In the genomic region with DNA sequence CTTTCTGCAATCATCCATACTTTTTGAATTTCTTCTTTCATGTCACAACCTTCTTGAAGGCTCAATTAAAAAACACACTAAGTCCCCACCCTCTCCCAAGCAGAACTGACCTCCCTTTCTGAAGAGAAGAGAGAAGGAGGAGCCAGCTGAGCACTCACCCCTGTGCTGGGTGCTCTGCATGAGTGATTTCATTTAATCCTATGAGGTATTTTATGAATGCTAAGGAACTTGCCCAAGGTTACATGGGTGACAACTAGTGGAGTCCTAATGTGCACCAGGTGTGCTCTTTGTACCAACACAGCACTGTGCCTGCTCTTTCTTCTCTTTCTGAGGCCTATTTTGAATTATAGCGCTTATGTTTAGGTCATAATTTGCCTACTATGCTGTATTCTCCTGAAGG, we compare ENCODE assay signal across 18 cellular contexts.
DNase-seq lines count a peak whose midpoint lies in the region; ATAC-seq and TF ChIP-seq lines count a peak whose summit lies in the region.
"Had no signal": no experiment of that assay in that cellular context is flagged by ENCODE, and none has a peak within 500 bp of the region (broad histone marks: within the 10 kb centered on the region; RNA-seq: fewer than 3 reads in every experiment).

No MANE protein-coding gene starts in this region.

- H2BK120ac ChIP-seq in neuronal stem cell (ENCODE audit: low read depth, low read length): no peak overlapping the region

- H3K9me3 ChIP-seq in neuronal stem cell (replicated peaks in 1 of 2; ENCODE audit: control insufficient read depth in 2 of 2, insufficient read depth in 1 of 2, low read depth in 1 of 2, low read length in 2 of 2): no peaks in the 10 kb centered on the region
- no peaks in the 10 kb centered on the region for H3K9me3 ChIP-seq in ascending aorta

- H3K9ac ChIP-seq in neuronal stem cell (ENCODE audit: low read depth, low read length, poor library complexity): no peak overlapping the region

- no peak for DNase-seq in activated T-cell treated with anti-CD3 and anti-CD28 coated beads, Interleukin-2, amount 50 U/mL, for 72 hours
- no peak for DNase-seq in activated T-cell treated with anti-CD3 and anti-CD28 coated beads, Interleukin-2, amount 50 U/mL, for 1 hour
- DNase-seq in chondrocyte (ENCODE audit: low spot score): no peak
- DNase-seq in neuronal stem cell (ENCODE audit: low spot score): peak; percentile 5
- no peak for DNase-seq in WTC11 (ENCODE audit: low spot score)
- DNase-seq in ascending aorta (ENCODE audit: low spot score in 2 of 2): no peak
- DNase-seq: C1 segment of cervical spinal cord, DMS 273 treated with DMSO at 0.1 percent for 48 hours, GF-D8, MV-4-11, NCI-H1417, NCI-H187 treated with DMSO at 0.1 percent for 48 hours, NCI-H2171, NCI-H446 treated with DMSO at 0.1 percent for 48 hours had no signal

- no peak overlapping the region for H3K4ac ChIP-seq in neuronal stem cell (ENCODE audit: low read length)

- POLR2A ChIA-PET in WTC11 (lab: Charles Lee): no interaction called here

- H4K91ac ChIP-seq in neuronal stem cell (ENCODE audit: low read depth, low read length, poor library complexity): no peak overlapping the region

- no peaks in the 10 kb centered on the region for H3K9me3 Mint-ChIP-seq in activated T-cell treated with anti-CD3 and anti-CD28 coated beads, Interleukin-2, amount 50 U/mL, for 72 hours
- H3K9me3 Mint-ChIP-seq in chondrocyte (ENCODE audit: low read depth) (no peaks in the 10 kb centered on the region), WTC11 (no peaks in the 10 kb centered on the region)

- no peaks in the 10 kb centered on the region for H3K79me1 ChIP-seq in neuronal stem cell (ENCODE audit: low read depth, low read length)

- H3K4me1 ChIP-seq in neuronal stem cell (ENCODE audit: control insufficient read depth in 2 of 2, insufficient read depth in 1 of 2, low read depth in 1 of 2, low read length in 2 of 2) (peaks cover 0 to 2% of the 10 kb centered on the region in 2 donors), ascending aorta (no peaks in the 10 kb centered on the region)

- H3K36me3 ChIP-seq in neuronal stem cell (replicated peaks in 1 of 2; ENCODE audit: control insufficient read depth in 2 of 2, insufficient read depth in 2 of 2, low read length in 2 of 2) (peaks cover 19 to 90% of the 10 kb centered on the region in 2 donors), ascending aorta (peaks cover 64 to 94% of the 10 kb centered on the region in 2 donors)

- CTCF ChIA-PET in WTC11 (lab: Charles Lee): interaction anchor here (0.6 kb wide), 1 partner anchor 182 kb away, joined by 3 read pairs; no protein-coding TSS in a partner anchor

- H3K4me2 ChIP-seq in neuronal stem cell (ENCODE audit: insufficient read depth, low read length, poor library complexity, severe bottlenecking): no peak overlapping the region

- no peaks in the 10 kb centered on the region for H3K36me3 Mint-ChIP-seq in activated T-cell treated with anti-CD3 and anti-CD28 coated beads, Interleukin-2, amount 50 U/mL, for 72 hours (ENCODE audit: insufficient read depth in 2 of 2)
- H3K36me3 Mint-ChIP-seq in chondrocyte (ENCODE audit: low read depth) (peaks cover 84% of the 10 kb centered on the region), WTC11 (no peaks in the 10 kb centered on the region)

- no peak overlapping the region for H3K18ac ChIP-seq in neuronal stem cell (ENCODE audit: low read length)

- H3K27ac Mint-ChIP-seq in activated T-cell treated with anti-CD3 and anti-CD28 coated beads, Interleukin-2, amount 50 U/mL, for 72 hours: peak overlapping the region; percentile 14
- H3K27ac Mint-ChIP-seq in chondrocyte (ENCODE audit: unreplicated experiment) (peak overlapping the region; percentile 57), WTC11 (no peak overlapping the region)

- H3K23ac ChIP-seq in neuronal stem cell (ENCODE audit: low read depth, low read length, poor library complexity): no peak overlapping the region

- no peak overlapping the region for H3K4me3 ChIP-seq in neuronal stem cell (ENCODE audit: low read length in 2 of 2)
- H3K4me3 ChIP-seq in ascending aorta: no peak overlapping the region
- H3K4me3 ChIP-seq: K562 had no signal

- no peak overlapping the region for H2AFZ ChIP-seq in neuronal stem cell (ENCODE audit: low read length)

- no peak overlapping the region for H2AK5ac ChIP-seq in neuronal stem cell (ENCODE audit: low read depth, low read length)

- no peak overlapping the region for H3K27ac ChIP-seq in neuronal stem cell (replicated peaks; ENCODE audit: low read length)
- H3K27ac ChIP-seq in ascending aorta: no peak overlapping the region
- H3K27ac ChIP-seq: HL-60 had no signal

- H2BK5ac ChIP-seq in neuronal stem cell (ENCODE audit: low read length): no peak overlapping the region

- H2BK15ac ChIP-seq in neuronal stem cell (ENCODE audit: low read length): no peak overlapping the region

- no peaks in the 10 kb centered on the region for H3K4me1 Mint-ChIP-seq in activated T-cell treated with anti-CD3 and anti-CD28 coated beads, Interleukin-2, amount 50 U/mL, for 72 hours (ENCODE audit: low read depth)
- H3K4me1 Mint-ChIP-seq in chondrocyte (ENCODE audit: low read depth) (peaks cover 63% of the 10 kb centered on the region), WTC11 (peaks cover 11% of the 10 kb centered on the region)

- no peak overlapping the region for H3K14ac ChIP-seq in neuronal stem cell (ENCODE audit: low read length)

- TF ChIP-seq CTCF in chondrocyte (IDR thresholded peaks at IDR 0.05) (no peak), WTC11 (IDR thresholded peaks at IDR 0.05) (no peak), ascending aorta (IDR thresholded peaks at IDR 0.05) (no peak)

- H3K4me3 Mint-ChIP-seq in activated T-cell treated with anti-CD3 and anti-CD28 coated beads, Interleukin-2, amount 50 U/mL, for 72 hours: no peak overlapping the region
- H3K4me3 Mint-ChIP-seq in chondrocyte (ENCODE audit: unreplicated experiment) (no peak overlapping the region), WTC11 (no peak overlapping the region)

- intact Hi-C loops in ascending aorta (cut with DNase I): no loop called here

- no CpG with 5 or more reads among the region's 1 CpG for WGBS in neuronal stem cell (ENCODE audit: extremely low coverage in 2 of 2, insufficient read length in 2 of 2, insufficient replicate concordance in 1 of 2), 2 donors

- no peak for ATAC-seq in activated T-cell treated with anti-CD3 and anti-CD28 coated beads, Interleukin-2, amount 50 U/mL, for 72 hours (replicated peaks in 1 of 2)
- no peak for ATAC-seq in WTC11
- ATAC-seq in GM19035 (IDR thresholded peaks at IDR 0.05; ENCODE audit: unreplicated experiment): no peak
- no peak for ATAC-seq in GM19467 (IDR thresholded peaks at IDR 0.05; ENCODE audit: unreplicated experiment)
- ATAC-seq: K562 had no signal

- no peak overlapping the region for H2BK12ac ChIP-seq in neuronal stem cell (ENCODE audit: low read length)

- H4K8ac ChIP-seq in neuronal stem cell (ENCODE audit: low read depth, low read length): no peak overlapping the region

- no peaks in the 10 kb centered on the region for H3K27me3 Mint-ChIP-seq in activated T-cell treated with anti-CD3 and anti-CD28 coated beads, Interleukin-2, amount 50 U/mL, for 72 hours (ENCODE audit: low read depth)
- H3K27me3 Mint-ChIP-seq in chondrocyte (ENCODE audit: low read depth) (no peaks in the 10 kb centered on the region), WTC11 (ENCODE audit: low read depth) (no peaks in the 10 kb centered on the region)

- H3K27me3 ChIP-seq in neuronal stem cell (ENCODE audit: control insufficient read depth in 3 of 3, insufficient read depth in 3 of 3, low read depth in 1 of 3, low read length in 3 of 3) (no peaks in the 10 kb centered on the region), ascending aorta (no peaks in the 10 kb centered on the region)

TF ChIP-seq in WTC11, 78 proteins besides CTCF, POLR2A, EP300 and RAD21 (continues in another document):
- TF ChIP-seq, protein P1, sequence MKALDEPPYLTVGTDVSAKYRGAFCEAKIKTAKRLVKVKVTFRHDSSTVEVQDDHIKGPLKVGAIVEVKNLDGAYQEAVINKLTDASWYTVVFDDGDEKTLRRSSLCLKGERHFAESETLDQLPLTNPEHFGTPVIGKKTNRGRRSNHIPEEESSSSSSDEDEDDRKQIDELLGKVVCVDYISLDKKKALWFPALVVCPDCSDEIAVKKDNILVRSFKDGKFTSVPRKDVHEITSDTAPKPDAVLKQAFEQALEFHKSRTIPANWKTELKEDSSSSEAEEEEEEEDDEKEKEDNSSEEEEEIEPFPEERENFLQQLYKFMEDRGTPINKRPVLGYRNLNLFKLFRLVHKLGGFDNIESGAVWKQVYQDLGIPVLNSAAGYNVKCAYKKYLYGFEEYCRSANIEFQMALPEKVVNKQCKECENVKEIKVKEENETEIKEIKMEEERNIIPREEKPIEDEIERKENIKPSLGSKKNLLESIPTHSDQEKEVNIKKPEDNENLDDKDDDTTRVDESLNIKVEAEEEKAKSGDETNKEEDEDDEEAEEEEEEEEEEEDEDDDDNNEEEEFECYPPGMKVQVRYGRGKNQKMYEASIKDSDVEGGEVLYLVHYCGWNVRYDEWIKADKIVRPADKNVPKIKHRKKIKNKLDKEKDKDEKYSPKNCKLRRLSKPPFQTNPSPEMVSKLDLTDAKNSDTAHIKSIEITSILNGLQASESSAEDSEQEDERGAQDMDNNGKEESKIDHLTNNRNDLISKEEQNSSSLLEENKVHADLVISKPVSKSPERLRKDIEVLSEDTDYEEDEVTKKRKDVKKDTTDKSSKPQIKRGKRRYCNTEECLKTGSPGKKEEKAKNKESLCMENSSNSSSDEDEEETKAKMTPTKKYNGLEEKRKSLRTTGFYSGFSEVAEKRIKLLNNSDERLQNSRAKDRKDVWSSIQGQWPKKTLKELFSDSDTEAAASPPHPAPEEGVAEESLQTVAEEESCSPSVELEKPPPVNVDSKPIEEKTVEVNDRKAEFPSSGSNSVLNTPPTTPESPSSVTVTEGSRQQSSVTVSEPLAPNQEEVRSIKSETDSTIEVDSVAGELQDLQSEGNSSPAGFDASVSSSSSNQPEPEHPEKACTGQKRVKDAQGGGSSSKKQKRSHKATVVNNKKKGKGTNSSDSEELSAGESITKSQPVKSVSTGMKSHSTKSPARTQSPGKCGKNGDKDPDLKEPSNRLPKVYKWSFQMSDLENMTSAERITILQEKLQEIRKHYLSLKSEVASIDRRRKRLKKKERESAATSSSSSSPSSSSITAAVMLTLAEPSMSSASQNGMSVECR (CRISPR knock-in tag; IDR thresholded peaks at IDR 0.05; ENCODE audit: borderline replicate concordance): no peak
- TF ChIP-seq, protein P2, sequence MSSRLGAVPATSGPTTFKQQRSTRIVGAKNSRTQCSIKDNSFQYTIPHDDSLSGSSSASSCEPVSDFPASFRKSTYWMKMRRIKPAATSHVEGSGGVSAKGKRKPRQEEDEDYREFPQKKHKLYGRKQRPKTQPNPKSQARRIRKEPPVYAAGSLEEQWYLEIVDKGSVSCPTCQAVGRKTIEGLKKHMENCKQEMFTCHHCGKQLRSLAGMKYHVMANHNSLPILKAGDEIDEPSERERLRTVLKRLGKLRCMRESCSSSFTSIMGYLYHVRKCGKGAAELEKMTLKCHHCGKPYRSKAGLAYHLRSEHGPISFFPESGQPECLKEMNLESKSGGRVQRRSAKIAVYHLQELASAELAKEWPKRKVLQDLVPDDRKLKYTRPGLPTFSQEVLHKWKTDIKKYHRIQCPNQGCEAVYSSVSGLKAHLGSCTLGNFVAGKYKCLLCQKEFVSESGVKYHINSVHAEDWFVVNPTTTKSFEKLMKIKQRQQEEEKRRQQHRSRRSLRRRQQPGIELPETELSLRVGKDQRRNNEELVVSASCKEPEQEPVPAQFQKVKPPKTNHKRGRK (CRISPR knock-in tag; IDR thresholded peaks at IDR 0.05; ENCODE audit: borderline replicate concordance): no peak
